In the genomic region with DNA sequence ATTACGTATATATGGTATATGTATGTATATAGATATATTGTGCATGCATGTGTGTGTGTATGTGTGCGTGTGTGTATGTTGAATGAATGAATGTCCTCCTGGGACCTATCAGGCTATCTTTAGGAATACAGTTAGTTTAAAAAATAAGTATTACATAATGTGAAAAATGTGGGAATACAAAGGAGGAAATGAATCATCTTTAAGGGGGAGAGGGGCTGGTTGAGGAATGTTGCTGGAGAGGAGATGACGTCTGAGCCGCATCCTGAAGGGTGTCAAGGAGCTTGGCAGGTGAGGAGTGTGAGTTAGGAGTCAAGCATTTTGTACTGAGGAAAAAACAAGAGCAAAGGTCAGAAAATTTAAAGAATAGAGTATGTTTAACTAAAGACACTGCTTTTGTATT, we compare ENCODE assay signal across 14 cellular contexts.
DNase-seq lines count a peak whose midpoint lies in the region; ATAC-seq, FAIRE-seq and TF ChIP-seq lines count a peak whose summit lies in the region.
"Had no signal": no experiment of that assay in that cellular context is flagged by ENCODE, and none has a peak within 500 bp of the region (broad histone marks: within the 10 kb centered on the region; RNA-seq: fewer than 3 reads in every experiment).

No MANE protein-coding gene starts in this region.

- H3K4me1 ChIP-seq in A549 (peaks cover 10% of the 10 kb centered on the region; the same call in 2 of the 3 replicates), gastroesophageal sphincter (no peaks in the 10 kb centered on the region), esophagus squamous epithelium (peaks cover 0 to 3% (median 0%) of the 10 kb centered on the region in 3 donors)

- no peak for TF ChIP-seq RAD21 in A549 (conservative IDR thresholded peaks at IDR 0.05 in 1 of 2, IDR thresholded peaks at IDR 0.05 in 1 of 2)

- 24% methylated on average over 4 of the region's 4 CpGs for WGBS in A549 (ENCODE audit: missing lambda C conversion rate)
- WGBS in gastroesophageal sphincter (ENCODE audit: low coverage in 1 of 2), 2 donors = 22 to 45% methylated on average over 4 of the region's 4 CpGs
- WGBS in esophagus squamous epithelium, 2 donors = 53 to 57% methylated on average over 4 of the region's 4 CpGs

- H3K27ac Mint-ChIP-seq in activated CD4-positive, alpha-beta T cell treated with anti-CD3 and anti-CD28 coated beads for 36 hours = no peak overlapping the region
- H3K27ac Mint-ChIP-seq: activated CD8-positive, alpha-beta T cell treated with anti-CD3 and anti-CD28 coated beads, Interleukin-2, amount 10 ng/mL, durations not matched to agents 7 days and 5 days; memory B cell; stimulated activated naive B cell treated with anti-CD40 and anti-IgM and Interleukin-4, amounts not matched to agents 10 μg/mL and 1 μg/mL and 100 μg/mL, for 72 hours; T-helper 17 cell had no signal

- TF ChIP-seq POLR2A in A549 (IDR thresholded peaks at IDR 0.05; ENCODE audit: low read length) (no peak), H54 (IDR thresholded peaks at IDR 0.05; ENCODE audit: low read depth, low read length) (no peak), GM18505 (IDR thresholded peaks at IDR 0.05; ENCODE audit: borderline replicate concordance, extremely low read depth, insufficient read depth, insufficient read length) (no peak), gastroesophageal sphincter (IDR thresholded peaks at IDR 0.05) (no peak), esophagus squamous epithelium (IDR thresholded peaks at IDR 0.05) (no peak)

- no peaks in the 10 kb centered on the region for H3K9me3 Mint-ChIP-seq in activated CD4-positive, alpha-beta T cell treated with anti-CD3 and anti-CD28 coated beads for 36 hours (ENCODE audit: low read depth)
- H3K9me3 Mint-ChIP-seq: memory B cell; stimulated activated naive B cell treated with anti-CD40 and anti-IgM and Interleukin-4, amounts not matched to agents 10 μg/mL and 1 μg/mL and 100 μg/mL, for 72 hours had no signal

- peaks cover 3% of the 10 kb centered on the region for H3K4me1 Mint-ChIP-seq in activated CD4-positive, alpha-beta T cell treated with anti-CD3 and anti-CD28 coated beads for 36 hours

- H3K36me3 ChIP-seq in gastroesophageal sphincter (no peaks in the 10 kb centered on the region), esophagus squamous epithelium (no peaks in the 10 kb centered on the region)
- H3K36me3 ChIP-seq: BLaER1 had no signal

- H3K27ac ChIP-seq in A549 (no peak overlapping the region), gastroesophageal sphincter (no peak overlapping the region), esophagus squamous epithelium (no peak overlapping the region)
- H3K27ac ChIP-seq: BLaER1 had no signal

- POLR2A ChIA-PET in A549 (lab: Yijun Ruan, JAX) = no interaction called here
- POLR2A ChIA-PET in activated CD4-positive, alpha-beta T cell treated with anti-CD3 and anti-CD28 coated beads for 36 hours (lab: Charles Lee) = no interaction called here

- H3K27me3 ChIP-seq in gastroesophageal sphincter (peaks cover 15% of the 10 kb centered on the region), esophagus squamous epithelium (peaks cover 0 to 17% (median 0%) of the 10 kb centered on the region in 4 donors)
- H3K27me3 ChIP-seq: BLaER1 had no signal

- H3K4me3 ChIP-seq in A549 (no peak overlapping the region), gastroesophageal sphincter (no peak overlapping the region), esophagus squamous epithelium (no peak overlapping the region)
- H3K4me3 ChIP-seq: BLaER1 had no signal

- H3K9me3 ChIP-seq in A549 (no peaks in the 10 kb centered on the region), gastroesophageal sphincter (no peaks in the 10 kb centered on the region), esophagus squamous epithelium (no peaks in the 10 kb centered on the region)
- H3K9me3 ChIP-seq: BLaER1 had no signal

- no peaks in the 10 kb centered on the region for H3K36me3 Mint-ChIP-seq in activated CD4-positive, alpha-beta T cell treated with anti-CD3 and anti-CD28 coated beads for 36 hours (ENCODE audit: low read depth)
- H3K36me3 Mint-ChIP-seq: memory B cell; stimulated activated naive B cell treated with anti-CD40 and anti-IgM and Interleukin-4, amounts not matched to agents 10 μg/mL and 1 μg/mL and 100 μg/mL, for 72 hours had no signal

- DNase-seq in A549 (ENCODE audit: low read depth in 1 of 2, low spot score in 1 of 2) (peak; percentile 42 to 72), H54 (ENCODE audit: insufficient read length, low spot score) (peak; percentile 51), SW 1271 (lab: John Stamatoyannopoulos, UW) (peak; percentile 93 to 96), glomerular visceral epithelial cell (ENCODE audit: extremely low spot score) (peak; percentile 73), esophagus squamous epithelium (lab: John Stamatoyannopoulos, UW) (no peak)
- no peak for DNase-seq in activated CD4-positive, alpha-beta T cell treated with anti-CD3 and anti-CD28 coated beads for 36 hours
- DNase-seq: activated CD8-positive, alpha-beta T cell treated with anti-CD3 and anti-CD28 coated beads, Interleukin-2, amount 10 ng/mL, durations not matched to agents 7 days and 5 days; activated naive CD4-positive, alpha-beta T cell; stimulated activated naive B cell treated with anti-CD40 and anti-IgM and Interleukin-4, amounts not matched to agents 10 μg/mL and 1 μg/mL and 100 μg/mL, for 72 hours; T-helper 17 cell had no signal

- peak overlapping the region; percentile 14; the same call in 2 of the 3 replicates for H3K4me2 ChIP-seq in A549
- H3K4me2 ChIP-seq: BLaER1 had no signal

- intact Hi-C loops in activated CD4-positive, alpha-beta T cell treated with anti-CD3 and anti-CD28 coated beads for 36 hours (cut with DNase I, micrococcal nuclease) = no loop called here
- intact Hi-C loops in esophagus squamous epithelium (cut with DNase I) = no loop called here

- peak in 1 of 2 experiments; percentile 71; a peak in 4 of 6 replicates for ATAC-seq in A549
- ATAC-seq in GM18505 (IDR thresholded peaks at IDR 0.05; ENCODE audit: unreplicated experiment) = no peak
- ATAC-seq in activated CD4-positive, alpha-beta T cell treated with anti-CD3 and anti-CD28 coated beads for 36 hours = no peak
- no peak for ATAC-seq in gastroesophageal sphincter
- ATAC-seq: activated CD8-positive, alpha-beta T cell treated with anti-CD3 and anti-CD28 coated beads, Interleukin-2, amount 10 ng/mL, durations not matched to agents 7 days and 5 days; stimulated activated naive B cell treated with anti-CD40 and anti-IgM and Interleukin-4, amounts not matched to agents 10 μg/mL and 1 μg/mL and 100 μg/mL, for 72 hours; T-helper 17 cell had no signal

- H3K27me3 Mint-ChIP-seq in activated CD4-positive, alpha-beta T cell treated with anti-CD3 and anti-CD28 coated beads for 36 hours = peaks cover 10% of the 10 kb centered on the region
- H3K27me3 Mint-ChIP-seq: memory B cell had no signal

- TF ChIP-seq EP300 in A549 (IDR thresholded peaks at IDR 0.05) (0 out of 5 replicates have a peak, but pooled peaks of 1 of the 2 experiments have one; percentile 20), gastroesophageal sphincter (IDR thresholded peaks at IDR 0.05) (no peak)

- TF ChIP-seq CTCF in A549 (IDR thresholded peaks at IDR 0.05) = no peak
- TF ChIP-seq CTCF in gastroesophageal sphincter (IDR thresholded peaks at IDR 0.05) = no peak
- TF ChIP-seq CTCF in esophagus squamous epithelium (IDR thresholded peaks at IDR 0.05) = no peak

- CTCF ChIA-PET in A549 (lab: Yijun Ruan, JAX) = interaction anchor here (1.0 kb wide), 1 partner anchor 86 kb away, joined by 4 read pairs; no protein-coding TSS in a partner anchor
- CTCF ChIA-PET in activated CD4-positive, alpha-beta T cell treated with anti-CD3 and anti-CD28 coated beads for 36 hours (lab: Charles Lee) = interaction anchor here (0.6 kb wide), 1 partner anchor 11 kb away, joined by 3 read pairs; no protein-coding TSS in a partner anchor

- FAIRE-seq in A549 (lab: Jason Lieb, UNC) = no peak
- no peak for FAIRE-seq in H54 (lab: Jason Lieb, UNC)

- H3K4me3 Mint-ChIP-seq in activated CD4-positive, alpha-beta T cell treated with anti-CD3 and anti-CD28 coated beads for 36 hours = no peak overlapping the region
- H3K4me3 Mint-ChIP-seq: activated CD8-positive, alpha-beta T cell treated with anti-CD3 and anti-CD28 coated beads, Interleukin-2, amount 10 ng/mL, durations not matched to agents 7 days and 5 days; memory B cell; stimulated activated naive B cell treated with anti-CD40 and anti-IgM and Interleukin-4, amounts not matched to agents 10 μg/mL and 1 μg/mL and 100 μg/mL, for 72 hours; T-helper 17 cell had no signal

TF ChIP-seq in A549, 52 proteins besides CTCF, POLR2A, EP300 and RAD21:
- TF ChIP-seq JUNB (IDR thresholded peaks at IDR 0.05) (peak; percentile 31; the same call in 1 of the 2 replicates), NR3C1 (IDR thresholded peaks at IDR 0.05) (no peak), FOSL2 (IDR thresholded peaks at IDR 0.05) (no peak), FOSL2 (CRISPR knock-in tag; IDR thresholded peaks at IDR 0.05) (peak; percentile 72)

Comparison
In these comparisons a context has a peak if more than half of its experiments do, and no peak if none do; other contexts are left out.
1. DNase-seq: peak in A549 (2 of 2), H54 (single experiment), SW 1271 (2 of 2) and glomerular visceral epithelial cell (single experiment); none in activated CD4-positive, alpha-beta T cell treated with anti-CD3 and anti-CD28 coated beads for 36 hours (single experiment) and esophagus squamous epithelium (single experiment).